In genomic region chr11:95790123-95790932, GRCh38 we compare ENCODE assay signal across 8 cellular contexts.
A peak's percentile ranks its signal among the peaks of the same experiment; 100 is the strongest.
DNase-seq lines count a peak whose midpoint lies in the region; ATAC-seq and FAIRE-seq lines count a peak whose summit lies in the region.

CEP57 (plus strand) TSS chr11:95790498; CDS start chr11:95790699, 201 bp downstream.

- H3K27ac ChIP-seq in cingulate gyrus (ENCODE audit: low read depth, low read length), result peak within 1 kb of the TSS; percentile 98

- no peak for FAIRE-seq in GM19239 (lab: Jason Lieb, UNC)

- ATAC-seq in HG03457 (IDR thresholded peaks at IDR 0.05; ENCODE audit: unreplicated experiment), result peak; percentile 57

- DNase-seq in Ammon's horn (ENCODE audit: low spot score) (peak; percentile 99), GM19239 (ENCODE audit: insufficient read length, low spot score) (peak; percentile 38), NCI-H524 treated with DMSO at 0.1 percent for 48 hours (lab: John Stamatoyannopoulos, UW) (peak; percentile 62), kidney glomerular epithelial cell (lab: John Stamatoyannopoulos, UW) (peak; percentile 89)
- peak; percentile 97 to 98 for DNase-seq in activated CD4-positive, alpha-beta T cell treated with anti-CD3 and anti-CD28 coated beads for 4 hours
- peak; percentile 78 to 88 for DNase-seq in stimulated activated CD4-positive, alpha-beta T cell treated with anti-CD3 and anti-CD28 coated beads, Interleukin-1b, Interleukin-23, amount 100 ng/mL, for 1 hour (ENCODE audit: low read depth in 2 of 2)

Comparison
In these comparisons a context has a peak if more than half of its experiments do, and no peak if none do; other contexts are left out.
1. Peak in every context shown above with its lines: DNase-seq, ATAC-seq and H3K27ac ChIP-seq.
2. DNase-seq: peak in every context shown above with its lines; median percentile 99 in Ammon's horn; 98 in activated CD4-positive, alpha-beta T cell treated with anti-CD3 and anti-CD28 coated beads for 4 hours; 89 in kidney glomerular epithelial cell; 83 in stimulated activated CD4-positive, alpha-beta T cell treated with anti-CD3 and anti-CD28 coated beads, Interleukin-1b, Interleukin-23, amount 100 ng/mL, for 1 hour; 62 in NCI-H524 treated with DMSO at 0.1 percent for 48 hours; 38 in GM19239.